20 cellular contexts compared by ENCODE assay signal in the genomic region with DNA sequence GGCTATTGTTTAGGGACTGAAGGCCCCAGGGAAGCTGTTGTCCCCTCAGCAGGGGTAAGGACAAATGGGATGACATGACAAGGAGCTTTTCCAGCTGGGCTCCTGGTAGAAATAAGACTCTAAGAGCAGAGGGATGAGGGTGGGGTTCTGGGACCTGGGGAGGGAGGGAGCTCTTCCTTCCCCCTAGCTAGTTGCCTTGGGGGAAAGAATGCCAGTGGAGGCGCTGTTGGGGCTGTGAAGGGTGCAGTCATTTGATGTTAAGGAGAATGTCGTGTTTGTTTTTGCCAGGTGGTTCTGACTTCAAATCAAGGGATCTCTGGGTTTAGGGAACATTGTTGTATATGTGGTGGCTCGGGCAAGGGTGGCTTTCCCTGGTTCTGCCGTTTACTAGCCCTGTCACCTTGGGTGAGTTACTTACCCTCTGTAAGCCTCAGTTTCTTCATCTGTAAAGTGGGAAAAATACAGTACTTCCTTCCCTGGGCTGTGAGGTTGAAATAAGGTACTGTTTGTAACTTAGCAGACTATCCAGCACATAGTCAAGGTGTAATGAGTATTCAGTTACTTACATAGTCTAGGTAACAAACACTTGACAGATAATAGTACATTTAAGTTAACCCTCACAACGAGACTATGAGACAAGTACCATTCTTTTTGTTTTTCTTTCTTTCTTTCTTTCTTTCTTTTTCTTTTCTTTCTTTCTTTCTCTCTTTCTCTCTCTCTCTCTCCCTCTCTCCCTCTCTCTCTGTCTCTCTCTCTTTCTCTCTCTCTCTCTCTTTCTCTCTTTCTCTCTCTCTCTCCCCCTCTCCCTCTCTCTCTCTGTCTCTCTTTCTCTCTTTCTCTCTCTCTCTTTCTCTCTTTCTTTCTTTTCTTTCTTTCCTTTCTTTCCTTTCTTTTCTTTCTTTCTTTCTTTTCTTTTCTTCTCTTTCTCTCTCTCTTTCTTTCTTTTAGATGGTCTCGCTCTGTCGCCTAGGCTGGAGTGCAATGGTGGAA. TPM values are rescaled to one million over a fixed set of nuclear protein-coding genes. Genes with fewer than 3 reads are reported as not detected.
A peak's percentile ranks its signal among the peaks of the same experiment; 100 is the strongest.
DNase-seq lines count a peak whose midpoint lies in the region; ATAC-seq, FAIRE-seq and TF ChIP-seq lines count a peak whose summit lies in the region.
"Had no signal": no experiment of that assay in that cellular context is flagged by ENCODE, and none has a peak within 500 bp of the region (broad histone marks: within the 10 kb centered on the region; RNA-seq: fewer than 3 reads in every experiment).

No MANE protein-coding gene starts in this region.

- no peaks in the 10 kb centered on the region for H3K9me2 ChIP-seq in PC-3 (replicated peaks; ENCODE audit: low read length)

- no peak for TF ChIP-seq RAD21 in HepG2 (CRISPR knock-in tag; IDR thresholded peaks at IDR 0.05)

- TF ChIP-seq POLR2A in HepG2 (IDR thresholded peaks at IDR 0.05; ENCODE audit: insufficient read depth in 1 of 2, low read depth in 2 of 2, low read length in 2 of 2) (no peak), right lobe of liver (IDR thresholded peaks at IDR 0.05) (no peak)

- BruUV-seq in HepG2 (replicated peaks; lab: Mats Ljungman, UMichigan) (no TSS peak), PC-3 (replicated peaks; lab: Mats Ljungman, UMichigan) (no TSS peak)

- WGBS in HepG2 (ENCODE audit: low lambda C conversion rate): 92% methylated on average over 7 of the region's 7 CpGs
- 79% methylated on average over 6 of the region's 7 CpGs for WGBS in right lobe of liver (ENCODE audit: insufficient coverage, low coverage, low lambda C conversion rate, missing lambda C conversion rate)

- H3K27ac ChIP-seq in HepG2 (ENCODE audit: extremely low read length, insufficient read depth, low read length) (no peak overlapping the region), right lobe of liver (no peak overlapping the region), PC-3 (ENCODE audit: low read length) (no peak overlapping the region), upper lobe of right lung (no peak overlapping the region)
- H3K27ac ChIP-seq: epithelial cell of prostate, pancreas, upper lobe of left lung had no signal

- intact Hi-C loops in HepG2 (cut with micrococcal nuclease; ENCODE audit: unreplicated experiment) (no loop called here), right lobe of liver (cut with DNase I) (no loop called here), PC-3 (cut with micrococcal nuclease) (no loop called here), upper lobe of right lung (cut with DNase I) (no loop called here), left colon (cut with DNase I, micrococcal nuclease) (no loop called here)

- no peaks in the 10 kb centered on the region for H3K27me3 ChIP-seq in HepG2 (ENCODE audit: control insufficient read depth in 1 of 2, insufficient read depth in 2 of 2, low read length in 2 of 2)
- no peaks in the 10 kb centered on the region for H3K27me3 ChIP-seq in right lobe of liver
- no peaks in the 10 kb centered on the region for H3K27me3 ChIP-seq in PC-3 (ENCODE audit: low read length)
- no peaks in the 10 kb centered on the region for H3K27me3 ChIP-seq in upper lobe of right lung
- H3K27me3 ChIP-seq: pancreas, upper lobe of left lung had no signal

- CTCF ChIA-PET in HepG2 (lab: Yijun Ruan, JAX; ENCODE audit: low intra/inter-chr PET ratio, low total read pairs) (no interaction called here), PC-3 (lab: Charles Lee) (no interaction called here)

- POLR2A ChIA-PET in HepG2 (lab: Yijun Ruan, JAX): no interaction called here
- POLR2A ChIA-PET in PC-3 (lab: Charles Lee; ENCODE audit: unreplicated experiment): no interaction called here

- H2AFZ ChIP-seq in HepG2 (ENCODE audit: low read length): no peak overlapping the region
- no peak overlapping the region for H2AFZ ChIP-seq in PC-3 (ENCODE audit: low read length)

- in situ Hi-C loops in HepG2 (cut with HindIII; ENCODE audit: extremely low pct_ligation_motif_present, low pct_unique_long_range_greater_than_20kb): no loop called here

- H3K9me3 ChIP-seq in HepG2 (ENCODE audit: low read length) (no peaks in the 10 kb centered on the region), right lobe of liver (no peaks in the 10 kb centered on the region), PC-3 (ENCODE audit: low read length) (no peaks in the 10 kb centered on the region), upper lobe of right lung (no peaks in the 10 kb centered on the region)
- H3K9me3 ChIP-seq: pancreas, upper lobe of left lung had no signal

- H3F3A ChIP-seq in PC-3 (ENCODE audit: low read length, unreplicated experiment): no peaks in the 10 kb centered on the region

- peaks cover 0 to 2% of the 10 kb centered on the region in 2 experiments; a peak in 1 of 5 replicates for H3K36me3 ChIP-seq in HepG2 (replicated peaks in 1 of 2; ENCODE audit: control insufficient read depth in 1 of 2, insufficient read depth in 2 of 2, low read length in 2 of 2)
- H3K36me3 ChIP-seq in right lobe of liver: no peaks in the 10 kb centered on the region
- peaks cover 5% of the 10 kb centered on the region; the same call in 1 of the 2 replicates for H3K36me3 ChIP-seq in PC-3 (ENCODE audit: low read depth, low read length)
- H3K36me3 ChIP-seq in upper lobe of right lung: no peaks in the 10 kb centered on the region
- H3K36me3 ChIP-seq: pancreas, upper lobe of left lung had no signal

- FAIRE-seq in HepG2 (lab: Jason Lieb, UNC): no peak
- FAIRE-seq: GM12878, pancreas had no signal

- H3K4me1 ChIP-seq in HepG2 (ENCODE audit: insufficient read depth, low read length) (peaks cover 20% of the 10 kb centered on the region), right lobe of liver (no peaks in the 10 kb centered on the region), PC-3 (ENCODE audit: insufficient read depth, low read length) (peaks cover 29% of the 10 kb centered on the region), upper lobe of right lung (no peaks in the 10 kb centered on the region)

- no peak for TF ChIP-seq CTCF in HepG2 (CRISPR knock-in tag; IDR thresholded peaks at IDR 0.05)
- TF ChIP-seq CTCF in right lobe of liver (IDR thresholded peaks at IDR 0.05): no peak
- TF ChIP-seq CTCF in PC-3 (conservative IDR thresholded peaks at IDR 0.05; ENCODE audit: low read depth, low read length): peak; percentile 24; the same call in 1 of the 2 replicates
- TF ChIP-seq CTCF in fibroblast of pulmonary artery (IDR thresholded peaks at IDR 0.05; ENCODE audit: low read length, missing control alignments): peak; percentile 15
- no peak for TF ChIP-seq CTCF in upper lobe of right lung (IDR thresholded peaks at IDR 0.05)

- no peaks in the 10 kb centered on the region; the same call in 1 of the 2 replicates for H4K20me1 ChIP-seq in HepG2 (ENCODE audit: insufficient read depth, low read length)
- H4K20me1 ChIP-seq in PC-3 (ENCODE audit: low read length): no peaks in the 10 kb centered on the region

- H3K4me2 ChIP-seq in HepG2 (ENCODE audit: low read depth, low read length): no peak overlapping the region
- H3K4me2 ChIP-seq in PC-3 (ENCODE audit: low read length): no peak overlapping the region

- ATAC-seq in HepG2: no peak
- no peak for ATAC-seq in right lobe of liver
- ATAC-seq in PC-3: no peak
- peak; percentile 18 for ATAC-seq in upper lobe of right lung
- ATAC-seq in HG03196 (IDR thresholded peaks at IDR 0.05; ENCODE audit: unreplicated experiment): no peak
- ATAC-seq in left colon: no peak
- ATAC-seq in HG02610 (IDR thresholded peaks at IDR 0.05; ENCODE audit: unreplicated experiment): no peak
- ATAC-seq: activated CD8-positive, alpha-beta T cell treated with anti-CD3 and anti-CD28 coated beads for 36 hours; activated T-cell treated with anti-CD3 and anti-CD28 coated beads, Interleukin-2, amount 50 U/mL, for 4 hours; GM12878; pancreas had no signal

- H3K4me3 ChIP-seq in HepG2 (replicated peaks in 1 of 3; ENCODE audit: insufficient read depth in 1 of 3, low read depth in 2 of 3, low read length in 3 of 3): no peak overlapping the region
- no peak overlapping the region for H3K4me3 ChIP-seq in right lobe of liver
- no peak overlapping the region for H3K4me3 ChIP-seq in PC-3 (ENCODE audit: low read length)
- H3K4me3 ChIP-seq in fibroblast of pulmonary artery (replicated peaks; ENCODE audit: low read depth, low read length): no peak overlapping the region
- H3K4me3 ChIP-seq in upper lobe of right lung: no peak overlapping the region
- H3K4me3 ChIP-seq: GM12878, pancreas, upper lobe of left lung had no signal

- peaks cover 3% of the 10 kb centered on the region for H3K79me2 ChIP-seq in HepG2 (ENCODE audit: insufficient read depth, low read length)
- H3K79me2 ChIP-seq in PC-3 (ENCODE audit: low read length): peaks cover 91% of the 10 kb centered on the region

- TF ChIP-seq EP300 in HepG2 (IDR thresholded peaks at IDR 0.05; ENCODE audit: low read depth in 2 of 2, low read length in 2 of 2) (no peak), HepG2 (CRISPR knock-in tag; IDR thresholded peaks at IDR 0.05; ENCODE audit: borderline replicate concordance) (no peak)

- DNase-seq in HepG2 (ENCODE audit: low spot score) (no peak), right lobe of liver (no peak), PC-3 (peak; percentile 25), fibroblast of pulmonary artery (ENCODE audit: low read depth) (no peak), upper lobe of right lung (no peak), left colon (no peak)
- DNase-seq: activated CD8-positive, alpha-beta T cell treated with anti-CD3 and anti-CD28 coated beads for 36 hours; activated naive CD4-positive, alpha-beta T cell treated with anti-CD3 and anti-CD28 coated beads, Interleukin-2, amount 10 ng/mL, durations not matched to agents 7 days and 5 days; activated T-cell treated with anti-CD3 and anti-CD28 coated beads, Interleukin-2, amount 50 U/mL, for 4 hours; NCI-H1436 treated with DMSO at 0.1 percent for 48 hours; NCI-H345; pancreas; SIG-M5; stimulated activated CD4-positive, alpha-beta T cell treated with anti-CD3 and anti-CD28 coated beads, Interleukin-1b, Interleukin-23, amount 100 ng/mL, for 48 hours; upper lobe of left lung had no signal

- H3K9ac ChIP-seq in HepG2 (ENCODE audit: insufficient read depth, low read depth, low read length) (no peak overlapping the region), PC-3 (ENCODE audit: low read length) (no peak overlapping the region)

RNA-seq across cellular contexts. Expression of gene WWC1, which starts 48.0 kb away (rescaled TPM):
- total RNA-seq in HepG2 (2016; rRNA removed; fragmentation: Illumina TruSeq; extraction: Trizol) (17.3 and 17.9 TPM in 2 replicates), right lobe of liver (10 to 100 TPM in 5 of 6 experiments, 1 to 10 TPM in 1; 9.6 to 74.4 (median 23.5) TPM), PC-3 (2014; rRNA removed) (31.8 and 44.2 TPM in 2 replicates), upper lobe of right lung (94.2 TPM), left colon (10 to 100 TPM; 18.7 to 38.3 TPM)
- total RNA-seq in HepG2 (2016; cell fraction: cytosol; rRNA removed; fragmentation: Illumina TruSeq; extraction: Trizol; ENCODE audit: low read depth): 3.2 and 4.1 TPM in 2 replicates
- 16.2 and 18.5 TPM in 2 replicates for total RNA-seq in HepG2 (2016; cell fraction: insoluble cytoplasmic fraction; rRNA removed; fragmentation: Illumina TruSeq; extraction: Trizol)
- 11.3 and 13.4 TPM in 2 replicates for total RNA-seq in HepG2 (2016; cell fraction: membrane; rRNA removed; fragmentation: Illumina TruSeq; extraction: Trizol)
- 11.5 and 19.6 TPM in 2 replicates for total RNA-seq in HepG2 (2016; cell fraction: nucleus; rRNA removed; fragmentation: Illumina TruSeq; extraction: Trizol)
- polyA plus RNA-seq in HepG2 (2011; rRNA removed): 8.3 and 9.3 TPM in 2 replicates
- polyA plus RNA-seq in HepG2 (2011; cell fraction: cytosol; rRNA removed): 5.7 and 5.8 TPM in 2 replicates
- polyA plus RNA-seq in HepG2 (2011; cell fraction: nucleus; rRNA removed): 9.7 and 10.0 TPM in 2 replicates
- 8.6 and 11.5 TPM in 2 replicates for polyA plus RNA-seq in HepG2 (2012)
- polyA plus RNA-seq in HepG2 (2016; cell fraction: cytosol; fragmentation: Illumina TruSeq; extraction: Trizol; ENCODE audit: low read depth): 1.6 and 2.5 TPM in 2 replicates
- 16.5 and 17.8 TPM in 2 replicates for polyA plus RNA-seq in HepG2 (2016; cell fraction: insoluble cytoplasmic fraction; fragmentation: Illumina TruSeq; extraction: Trizol; ENCODE audit: low read depth)
- polyA plus RNA-seq in HepG2 (2016; cell fraction: membrane; fragmentation: Illumina TruSeq; extraction: Trizol; ENCODE audit: low read depth): 7.0 and 8.7 TPM in 2 replicates
- 16.3 and 18.5 TPM in 2 replicates for polyA plus RNA-seq in HepG2 (2016; cell fraction: nucleus; fragmentation: Illumina TruSeq; extraction: Trizol; ENCODE audit: insufficient read depth, low read depth)
- 12.6 and 55.5 TPM in 2 replicates for polyA minus RNA-seq in HepG2 (2011; rRNA and poly(A)+ RNA removed; ENCODE audit: low replicate concordance)
- 6.4 and 7.6 TPM in 2 replicates for polyA minus RNA-seq in HepG2 (2011; cell fraction: cytosol; rRNA and poly(A)+ RNA removed)
- 12.2 and 12.5 TPM in 2 replicates for polyA minus RNA-seq in HepG2 (2011; cell fraction: nucleus; rRNA and poly(A)+ RNA removed)
- total RNA-seq: T-helper 1 cell treated with Interleukin-12 subunit alpha and Interleukin-12 subunit beta and Interleukin-4 antibody, amounts not matched to agents 30 ng/mL and 1 ng/mL, for 36 hours had no signal

Comparison
In these comparisons a context has a peak if more than half of its experiments do, and no peak if none do; other contexts are left out.
1. CTCF ChIP-seq: peak in PC-3 (single experiment) and fibroblast of pulmonary artery (single experiment); none in HepG2 (single experiment), right lobe of liver (0 of 4) and upper lobe of right lung (single experiment).